Comparison of ENCODE assay signal across 28 cellular contexts in genomic region chr12:65324056-65324455, GRCh38. TPM values are rescaled to one million over a fixed set of nuclear protein-coding genes. Genes with fewer than 3 reads are reported as not detected.
DNase-seq lines count a peak whose midpoint lies in the region; ATAC-seq, FAIRE-seq and TF ChIP-seq lines count a peak whose summit lies in the region.
"Had no signal": no experiment of that assay in that cellular context is flagged by ENCODE, and none has a peak within 500 bp of the region (broad histone marks: within the 10 kb centered on the region; RNA-seq: fewer than 3 reads in every experiment).

No MANE protein-coding gene starts in this region.

- H3K36me3 ChIP-seq in kidney (ENCODE audit: control insufficient read depth in 1 of 2, insufficient read depth in 2 of 2, low read length in 2 of 2): no peaks in the 10 kb centered on the region
- H3K36me3 ChIP-seq: BE2C had no signal

- peaks cover 0 to 3% of the 10 kb centered on the region in 2 donors for H3K4me1 ChIP-seq in kidney (ENCODE audit: control insufficient read depth in 1 of 2, insufficient read depth in 1 of 2, low read depth in 1 of 2, low read length in 2 of 2)
- H3K4me1 ChIP-seq: BE2C had no signal

- TF ChIP-seq CTCF in AG09319 (IDR thresholded peaks at IDR 0.05; ENCODE audit: low read depth, low read length) (no peak), choroid plexus epithelial cell (conservative IDR thresholded peaks at IDR 0.05; ENCODE audit: low read depth, low read length) (no peak), kidney (IDR thresholded peaks at IDR 0.05; ENCODE audit: borderline replicate concordance, extremely low read depth, insufficient read depth) (no peak)

- no peak for ATAC-seq in GM21367 (IDR thresholded peaks at IDR 0.05; ENCODE audit: unreplicated experiment)
- ATAC-seq in HG03025 (IDR thresholded peaks at IDR 0.05; ENCODE audit: low FRiP score, unreplicated experiment): no peak
- ATAC-seq: HepG2 had no signal

- H3K27ac ChIP-seq in kidney (ENCODE audit: low read depth in 2 of 2, low read length in 2 of 2): no peak overlapping the region
- H3K27ac ChIP-seq: HL-60, PC-9, SK-N-MC had no signal

- H3K9ac ChIP-seq in kidney (ENCODE audit: low read length in 2 of 2): no peak overlapping the region

- peak; percentile 50 for FAIRE-seq in H54 (lab: Jason Lieb, UNC)
- FAIRE-seq in kidney (lab: Jason Lieb, UNC): peak; percentile 44
- FAIRE-seq: GM19239, HepG2 had no signal

- no peaks in the 10 kb centered on the region for H3K9me3 ChIP-seq in kidney (ENCODE audit: control insufficient read depth in 1 of 2, low read length in 2 of 2)
- H3K9me3 ChIP-seq: BE2C had no signal

- TF ChIP-seq POLR2A in H54 (IDR thresholded peaks at IDR 0.05; ENCODE audit: low read depth, low read length): no peak

- intact Hi-C loops in kidney (cut with DNase I): no loop called here

- DNase-seq in AG09319 (ENCODE audit: extremely low read depth, low read depth) (peak; percentile 20), H54 (ENCODE audit: insufficient read length, low spot score) (no peak), choroid plexus epithelial cell (ENCODE audit: low read depth) (peak; percentile 55), kidney (no peak), DMS79 treated with DMSO at 0.1 percent for 48 hours (lab: John Stamatoyannopoulos, UW) (no peak), NCI-H526 (lab: John Stamatoyannopoulos, UW) (no peak)
- DNase-seq: 8988T, BE2C, DMS 273 treated with DMSO at 0.1 percent for 48 hours, GF-D8, H7, KG1, NCI-H1092 treated with DMSO at 0.1 percent for 48 hours, NCI-H146, NCI-H2029, NCI-H2227 treated with DMSO at 0.1 percent for 48 hours, NCI-H510A, NCI-H748 treated with DMSO at 0.1 percent for 48 hours, PC-9, RPMI8226, SHP77 had no signal

- H3K4me3 ChIP-seq in choroid plexus epithelial cell (ENCODE audit: low read depth, low read length): no peak overlapping the region
- no peak overlapping the region for H3K4me3 ChIP-seq in kidney (ENCODE audit: low read length in 2 of 2)
- H3K4me3 ChIP-seq: PC-9, SK-N-MC had no signal

RNA-seq across cellular contexts. Expression of gene MSRB3, which starts 45.6 kb away (rescaled TPM):
- 35.9 TPM for total RNA-seq in kidney
- polyA plus RNA-seq in kidney (ENCODE audit: insufficient read depth, low read depth, low replicate concordance): 10.3 TPM
- total RNA-seq: HT-29 had no signal

Comparison
In these comparisons a context has a peak if more than half of its experiments do, and no peak if none do; other contexts are left out.
1. DNase-seq: peak in AG09319 (single experiment) and choroid plexus epithelial cell (single experiment); none in H54 (single experiment), kidney (single experiment), DMS79 treated with DMSO at 0.1 percent for 48 hours (single experiment) and NCI-H526 (0 of 2).